ENCODE assay signal across 9 cellular contexts in genomic region chr7:129615018-129615417, GRCh38. TPM values are rescaled to one million over a fixed set of nuclear protein-coding genes. Genes with fewer than 3 reads are reported as not detected.
DNase-seq lines count a peak whose midpoint lies in the region; TF ChIP-seq lines count a peak whose summit lies in the region.
"Had no signal": no experiment of that assay in that cellular context is flagged by ENCODE, and none has a peak within 500 bp of the region (broad histone marks: within the 10 kb centered on the region; RNA-seq: fewer than 3 reads in every experiment).

No MANE protein-coding gene starts in this region.

- H3K79me2 ChIP-seq in GM23248 (ENCODE audit: insufficient read depth) (peaks cover 89% of the 10 kb centered on the region), OCI-LY1 (ENCODE audit: insufficient read depth, low read length) (peaks cover 82% of the 10 kb centered on the region)

- TF ChIP-seq CTCF in GM12864 (IDR thresholded peaks at IDR 0.05; ENCODE audit: low read depth, low read length, missing control alignments) (no peak), OCI-LY1 (IDR thresholded peaks at IDR 0.05; ENCODE audit: low read length) (no peak)

- DNase-seq in GM12864 (ENCODE audit: low read depth) (peak; percentile 55), GM23248 (peak; percentile 28), glomerular visceral epithelial cell (ENCODE audit: extremely low spot score) (peak; percentile 13), NCI-H2196 treated with DMSO at 0.1 percent for 48 hours (lab: John Stamatoyannopoulos, UW; ENCODE audit: unreplicated experiment) (no peak), erythroblast (lab: John Stamatoyannopoulos, UW) (no peak), NCI-H2171 treated with DMSO at 0.1 percent for 48 hours (lab: John Stamatoyannopoulos, UW) (no peak), dermis blood vessel endothelial cell (no peak)
- DNase-seq: H9 had no signal

- H2AFZ ChIP-seq in GM23248 (no peak overlapping the region), OCI-LY1 (ENCODE audit: low read length) (no peak overlapping the region)

- H3K9me3 ChIP-seq in GM23248 (ENCODE audit: low read depth) (no peaks in the 10 kb centered on the region), OCI-LY1 (ENCODE audit: low read length) (no peaks in the 10 kb centered on the region)

- H3K4me1 ChIP-seq in GM23248 (ENCODE audit: insufficient read depth) (peaks cover 20% of the 10 kb centered on the region), OCI-LY1 (ENCODE audit: insufficient read depth, low read length, severe bottlenecking) (peaks cover 67% of the 10 kb centered on the region)

- H3K9ac ChIP-seq in GM23248 (no peak overlapping the region), OCI-LY1 (ENCODE audit: low read length) (peak overlapping the region; percentile 24)

- H3K4me2 ChIP-seq in GM23248 (ENCODE audit: unreplicated experiment) (no peak overlapping the region), OCI-LY1 (ENCODE audit: low read length) (peak overlapping the region; percentile 91)

- peaks cover 7% of the 10 kb centered on the region; the same call in 1 of the 2 replicates for H4K20me1 ChIP-seq in GM23248 (ENCODE audit: insufficient read depth)
- H4K20me1 ChIP-seq in OCI-LY1 (ENCODE audit: insufficient read depth, low read length), result no peaks in the 10 kb centered on the region

- H3K27ac ChIP-seq in GM23248 (no peak overlapping the region), OCI-LY1 (ENCODE audit: low read depth, low read length, poor library complexity, severe bottlenecking) (peak overlapping the region; percentile 88)

- no peaks in the 10 kb centered on the region for H3K9me2 ChIP-seq in GM23248 (ENCODE audit: insufficient read depth)
- H3K9me2 ChIP-seq in OCI-LY1 (ENCODE audit: low read depth, low read length), result no peaks in the 10 kb centered on the region

- H3K36me3 ChIP-seq in GM23248 (ENCODE audit: low read depth) (no peaks in the 10 kb centered on the region), OCI-LY1 (ENCODE audit: insufficient read depth, low read length) (peaks cover 9% of the 10 kb centered on the region)

- H3K4me3 ChIP-seq in GM12864 (ENCODE audit: low read depth, low read length) (no peak overlapping the region; the same call in 1 of the 2 replicates), GM23248 (no peak overlapping the region), OCI-LY1 (ENCODE audit: low read depth, low read length, poor library complexity, severe bottlenecking) (peak overlapping the region; percentile 41)

- H3F3A ChIP-seq in GM23248 (ENCODE audit: insufficient read depth), result no peaks in the 10 kb centered on the region
- H3F3A ChIP-seq in OCI-LY1 (ENCODE audit: insufficient read depth, low read length), result no peaks in the 10 kb centered on the region; the same call in 1 of the 2 replicates

- TF ChIP-seq POLR2A in erythroblast (IDR thresholded peaks at IDR 0.05; ENCODE audit: low read length), result no peak

- H3K27me3 ChIP-seq in GM23248 (replicated peaks; ENCODE audit: insufficient read depth), result no peaks in the 10 kb centered on the region
- H3K27me3 ChIP-seq in OCI-LY1 (ENCODE audit: insufficient read depth, low read length), result no peaks in the 10 kb centered on the region

- in situ Hi-C loops in GM23248 (cut with MboI), result no loop called here

- WGBS in GM23248 (ENCODE audit: low coverage in 1 of 2, low lambda C conversion rate in 2 of 2, missing lambda C conversion rate in 2 of 2), 2 experiments, result 97 to 100% methylated on average over 1 of the region's 1 CpG

RNA-seq across cellular contexts. Expression of gene NRF1, which starts 3.5 kb away (rescaled TPM):
- total RNA-seq in GM23248 (2014; rRNA removed; shearing (Covaris generic)), result 7.0 and 11.1 TPM in 2 replicates
- polyA plus RNA-seq in GM23248 (2016; fragmentation: Nextera tagmentation; extraction: Ambion mirVana), result 2.5 and 3.5 TPM in 2 replicates
- total RNA-seq in dermis blood vessel endothelial cell, result 18.9 and 20.2 TPM in 2 replicates

Comparison
In these comparisons a context has a peak if more than half of its experiments do, and no peak if none do; other contexts are left out.
1. DNase-seq: peak in GM12864 (single experiment), GM23248 (single experiment) and glomerular visceral epithelial cell (single experiment); none in NCI-H2196 treated with DMSO at 0.1 percent for 48 hours (single experiment), erythroblast (0 of 2), NCI-H2171 treated with DMSO at 0.1 percent for 48 hours (single experiment) and dermis blood vessel endothelial cell (single experiment).